ENCODE assay signal across 24 cellular contexts in genomic region chrX:40780123-40780522, GRCh38.
"Had no signal": no experiment of that assay in that cellular context is flagged by ENCODE, and none has a peak within 500 bp of the region (broad histone marks: within the 10 kb centered on the region; RNA-seq: fewer than 3 reads in every experiment).

No MANE protein-coding gene starts in this region.

- ATAC-seq: activated CD8-positive, alpha-beta T cell treated with anti-CD3 and anti-CD28 coated beads, Interleukin-2, amount 10 ng/mL, durations not matched to agents 7 days and 5 days; T-helper 17 cell; WTC11 had no signal

- H3K27me3 ChIP-seq: ascending aorta, Peyer's patch had no signal

- H3K27ac ChIP-seq: Peyer's patch had no signal

- H3K9me3 ChIP-seq: ascending aorta, Peyer's patch had no signal

- H3K36me3 ChIP-seq: ascending aorta, Peyer's patch had no signal

- DNase-seq: activated CD4-positive, alpha-beta T cell treated with anti-CD3 and anti-CD28 coated beads for 48 hours; activated CD4-positive, alpha-beta T cell treated with anti-CD3 and anti-CD28 coated beads, Interleukin-2, amount 50 U/mL, for 4 hours; activated CD4-positive, CD25-positive, alpha-beta regulatory T cell treated with anti-CD3 and anti-CD28 coated beads, Interleukin-2, amount 50 U/mL, for 72 hours; activated CD8-positive, alpha-beta memory T cell treated with anti-CD3 and anti-CD28 coated beads, Interleukin-2, amount 50 U/mL, for 48 hours; activated CD8-positive, alpha-beta T cell treated with anti-CD3 and anti-CD28 coated beads, Interleukin-2, amount 10 ng/mL, durations not matched to agents 7 days and 5 days; activated naive CD4-positive, alpha-beta T cell; activated T-cell treated with anti-CD3 and anti-CD28 coated beads, Interleukin-2, amount 50 U/mL, for 1 hour; Karpas-422; MM.1S; NCI-H1105; NCI-H1436; NCI-H1694 treated with DMSO at 0.1 percent for 48 hours; NCI-H2029 treated with DMSO at 0.1 percent for 48 hours; NCI-H345; NCI-H510A; NCI-H69; NK-92 treated with Interleukin-12 subunit alpha and Interleukin-12 subunit beta, amount 100 ng/mL, for 24 hours; OCI-M1; Peyer's patch; SIG-M5; T-helper 17 cell; T-helper 9 cell had no signal

- H3K4me3 ChIP-seq: ascending aorta, Peyer's patch had no signal

- H3K4me1 ChIP-seq: Peyer's patch had no signal
